ENCODE assay signal across 27 cellular contexts in genomic region chr10:72654720-72655119, GRCh38.
"Had no signal": no experiment of that assay in that cellular context is flagged by ENCODE, and none has a peak within 500 bp of the region (broad histone marks: within the 10 kb centered on the region; RNA-seq: fewer than 3 reads in every experiment).

No MANE protein-coding gene starts in this region.

- H3K9me3 Mint-ChIP-seq: naive thymus-derived CD4-positive, alpha-beta T cell; natural killer cell; nephron; neural progenitor cell; stimulated activated effector memory CD8-positive, alpha-beta T cell treated with anti-CD3 and anti-CD28 coated beads, Interleukin-12 subunit alpha, Interleukin-12 subunit beta, amount 100 ng/mL, for 72 hours; stimulated activated naive B cell treated with anti-CD40 and anti-IgM and Interleukin-4, amounts not matched to agents 10 μg/mL and 1 μg/mL and 100 μg/mL, for 72 hours; stimulated activated naive CD8-positive, alpha-beta T cell treated with anti-CD3 and anti-CD28 coated beads, Interleukin-15, Interleukin-2, amounts not matched to agents 100 ng/mL and 50 ng/mL, for 24 hours had no signal

- ATAC-seq: naive thymus-derived CD4-positive, alpha-beta T cell; natural killer cell; right cardiac atrium; right lobe of liver; stimulated activated effector memory CD8-positive, alpha-beta T cell treated with anti-CD3 and anti-CD28 coated beads, Interleukin-12 subunit alpha, Interleukin-12 subunit beta, amount 100 ng/mL, for 72 hours; stimulated activated naive B cell treated with anti-CD40 and anti-IgM and Interleukin-4, amounts not matched to agents 10 μg/mL and 1 μg/mL and 100 μg/mL, for 72 hours had no signal

- H3K4me1 Mint-ChIP-seq: naive thymus-derived CD4-positive, alpha-beta T cell; natural killer cell; nephron; stimulated activated effector memory CD8-positive, alpha-beta T cell treated with anti-CD3 and anti-CD28 coated beads, Interleukin-12 subunit alpha, Interleukin-12 subunit beta, amount 100 ng/mL, for 72 hours; stimulated activated naive B cell treated with anti-CD40 and anti-IgM and Interleukin-4, amounts not matched to agents 10 μg/mL and 1 μg/mL and 100 μg/mL, for 72 hours had no signal

- H3K4me3 ChIP-seq: neural progenitor cell, ovary, right lobe of liver, sigmoid colon, stomach, thoracic aorta, thyroid gland, tibial nerve, upper lobe of left lung, vagina had no signal

- H3K27me3 ChIP-seq: neural progenitor cell, ovary, right lobe of liver, sigmoid colon, stomach, thyroid gland, tibial nerve, upper lobe of left lung, vagina had no signal

- H3K4me3 Mint-ChIP-seq: naive thymus-derived CD4-positive, alpha-beta T cell; natural killer cell; nephron; neural progenitor cell; stimulated activated effector memory CD8-positive, alpha-beta T cell treated with anti-CD3 and anti-CD28 coated beads, Interleukin-12 subunit alpha, Interleukin-12 subunit beta, amount 100 ng/mL, for 72 hours; stimulated activated naive B cell treated with anti-CD40 and anti-IgM and Interleukin-4, amounts not matched to agents 10 μg/mL and 1 μg/mL and 100 μg/mL, for 72 hours; stimulated activated naive CD8-positive, alpha-beta T cell treated with anti-CD3 and anti-CD28 coated beads, Interleukin-15, Interleukin-2, amounts not matched to agents 100 ng/mL and 50 ng/mL, for 24 hours had no signal

- DNase-seq: naive thymus-derived CD4-positive, alpha-beta T cell; natural killer cell; occipital lobe; ovary; posterior cingulate gyrus; right cardiac atrium; right lobe of liver; sigmoid colon; stimulated activated CD4-positive, alpha-beta T cell treated with anti-CD3 and anti-CD28 coated beads, Interleukin-15, amount 100 ng/mL, for 24 hours; stimulated activated CD4-positive, alpha-beta T cell treated with anti-CD3 and anti-CD28 coated beads, Interleukin-2, amount 100 ng/mL, for 24 hours; stimulated activated CD4-positive, alpha-beta T cell treated with anti-CD3 and anti-CD28 coated beads, Interleukin-2, amount 100 ng/mL, for 48 hours; stimulated activated CD4-positive, alpha-beta T cell treated with anti-CD3 and anti-CD28 coated beads, Interleukin-4, amount 100 ng/mL, for 24 hours; stimulated activated naive B cell treated with anti-CD40 and anti-IgM and Interleukin-4, amounts not matched to agents 10 μg/mL and 1 μg/mL and 100 μg/mL, for 72 hours; stimulated activated naive CD4-positive, alpha-beta T cell treated with Interleukin-2 at 50 U/mL for 16 hours; stomach; thyroid gland; trophoblast cell; upper lobe of left lung had no signal

- H2AFZ ChIP-seq: parathyroid adenoma had no signal

- H3K79me2 ChIP-seq: parathyroid adenoma had no signal

- H3K27me3 Mint-ChIP-seq: progenitor cell of endocrine pancreas; stimulated activated naive B cell treated with anti-CD40 and anti-IgM and Interleukin-4, amounts not matched to agents 10 μg/mL and 1 μg/mL and 100 μg/mL, for 72 hours; stimulated activated naive CD8-positive, alpha-beta T cell treated with anti-CD3 and anti-CD28 coated beads, Interleukin-15, Interleukin-2, amounts not matched to agents 100 ng/mL and 50 ng/mL, for 24 hours had no signal

- H3K36me3 ChIP-seq: neural progenitor cell, ovary, right lobe of liver, sigmoid colon, stomach, thoracic aorta, thyroid gland, tibial nerve, upper lobe of left lung, vagina had no signal

- H3K36me3 Mint-ChIP-seq: naive thymus-derived CD4-positive, alpha-beta T cell; natural killer cell; neural progenitor cell; stimulated activated effector memory CD8-positive, alpha-beta T cell treated with anti-CD3 and anti-CD28 coated beads, Interleukin-12 subunit alpha, Interleukin-12 subunit beta, amount 100 ng/mL, for 72 hours; stimulated activated naive B cell treated with anti-CD40 and anti-IgM and Interleukin-4, amounts not matched to agents 10 μg/mL and 1 μg/mL and 100 μg/mL, for 72 hours had no signal

- H3K27ac Mint-ChIP-seq: naive thymus-derived CD4-positive, alpha-beta T cell; natural killer cell; nephron; neural progenitor cell; progenitor cell of endocrine pancreas; stimulated activated effector memory CD8-positive, alpha-beta T cell treated with anti-CD3 and anti-CD28 coated beads, Interleukin-12 subunit alpha, Interleukin-12 subunit beta, amount 100 ng/mL, for 72 hours; stimulated activated naive B cell treated with anti-CD40 and anti-IgM and Interleukin-4, amounts not matched to agents 10 μg/mL and 1 μg/mL and 100 μg/mL, for 72 hours; stimulated activated naive CD8-positive, alpha-beta T cell treated with anti-CD3 and anti-CD28 coated beads, Interleukin-15, Interleukin-2, amounts not matched to agents 100 ng/mL and 50 ng/mL, for 24 hours had no signal

- H3K4me2 ChIP-seq: neural progenitor cell had no signal

- H3K4me1 ChIP-seq: neural progenitor cell, parathyroid adenoma, right lobe of liver, sigmoid colon, thyroid gland, tibial nerve, upper lobe of left lung, vagina had no signal

- H3K27ac ChIP-seq: neural progenitor cell, ovary, parathyroid adenoma, right lobe of liver, sigmoid colon, stomach, thoracic aorta, thyroid gland, tibial nerve, upper lobe of left lung, vagina had no signal
